In genomic region chr15:90191795-90192494, GRCh38 we compare ENCODE assay signal across 1 cellular context.
A peak's percentile ranks its signal among the peaks of the same experiment; 100 is the strongest.
TF ChIP-seq lines count a peak whose summit lies in the region.

No MANE protein-coding gene starts in this region.

TF ChIP-seq in GM12878, 131 proteins besides CTCF, POLR2A, EP300 and RAD21 (continues in another document):
- TF ChIP-seq GATAD2B (conservative IDR thresholded peaks at IDR 0.05; ENCODE audit: low read depth): 0 out of 2 replicates have a peak, but pooled peaks have one; percentile 69
- peak; percentile 56; the same call in 1 of the 2 replicates for TF ChIP-seq TCF3 (IDR thresholded peaks at IDR 0.05; ENCODE audit: borderline replicate concordance, insufficient read depth, low read depth, low read length)
- no peak for TF ChIP-seq ZBTB33 (IDR thresholded peaks at IDR 0.05)
- TF ChIP-seq RB1 (IDR thresholded peaks at IDR 0.05; ENCODE audit: borderline replicate concordance): no peak; the same call in 1 of the 2 replicates
- no peak for TF ChIP-seq CUX1 (IDR thresholded peaks at IDR 0.05; ENCODE audit: insufficient replicate concordance, low read depth, low read length)
- no peak for TF ChIP-seq NR2C1 (IDR thresholded peaks at IDR 0.05)
- no peak for TF ChIP-seq ATF7 (IDR thresholded peaks at IDR 0.05; ENCODE audit: low read depth)
- TF ChIP-seq SPI1 (IDR thresholded peaks at IDR 0.05; ENCODE audit: borderline replicate concordance, insufficient read depth, low read depth, low read length): peak; percentile 42; the same call in 1 of the 2 replicates
- TF ChIP-seq FOS (IDR thresholded peaks at IDR 0.05; ENCODE audit: borderline replicate concordance, extremely low read depth, insufficient read length): no peak
- peak; percentile 5 to 41; a peak in 1 of 4 replicates for TF ChIP-seq BHLHE40 (IDR thresholded peaks at IDR 0.05; ENCODE audit: borderline replicate concordance in 1 of 2, low read depth in 2 of 2, low read length in 1 of 2)
- TF ChIP-seq MYB (IDR thresholded peaks at IDR 0.05; ENCODE audit: borderline replicate concordance, low read depth, low read length): no peak
- TF ChIP-seq ZBTB40 (IDR thresholded peaks at IDR 0.05; ENCODE audit: borderline replicate concordance): no peak
- no peak for TF ChIP-seq RBBP5 (conservative IDR thresholded peaks at IDR 0.05)
- TF ChIP-seq IRF4 (IDR thresholded peaks at IDR 0.05; ENCODE audit: low read depth, low read length): no peak
- TF ChIP-seq USF1 (IDR thresholded peaks at IDR 0.05; ENCODE audit: borderline replicate concordance, extremely low read length, insufficient read depth, low read depth, low read length): no peak
- TF ChIP-seq IKZF2 (IDR thresholded peaks at IDR 0.05): peak in 1 of 2 experiments; percentile 50; a peak in 1 of 4 replicates
- no peak for TF ChIP-seq TBL1XR1 (IDR thresholded peaks at IDR 0.05; ENCODE audit: low read depth, low read length)
- TF ChIP-seq FOXK2 (IDR thresholded peaks at IDR 0.05): no peak
- no peak for TF ChIP-seq SUPT20H (IDR thresholded peaks at IDR 0.05; ENCODE audit: borderline replicate concordance, control insufficient read depth, low read depth, low read length)
- TF ChIP-seq RUNX3 (IDR thresholded peaks at IDR 0.05; ENCODE audit: low read length): no peak
- TF ChIP-seq WRNIP1 (IDR thresholded peaks at IDR 0.05; ENCODE audit: borderline replicate concordance, low read depth, low read length): no peak
- TF ChIP-seq KAT2A (conservative IDR thresholded peaks at IDR 0.05; ENCODE audit: control insufficient read depth, low read depth, low read length): no peak
- no peak for TF ChIP-seq ZNF384 (IDR thresholded peaks at IDR 0.05; ENCODE audit: borderline replicate concordance, low read depth, low read length)
- TF ChIP-seq STAT3 (IDR thresholded peaks at IDR 0.05; ENCODE audit: low read depth, low read length): no peak
- TF ChIP-seq SMC3 (IDR thresholded peaks at IDR 0.05; ENCODE audit: borderline replicate concordance, low read length): no peak
- no peak for TF ChIP-seq CBX5 (IDR thresholded peaks at IDR 0.05; ENCODE audit: low read depth)
- no peak for TF ChIP-seq ELK1 (IDR thresholded peaks at IDR 0.05; ENCODE audit: low read depth, low read length)
- TF ChIP-seq ZBED1 (IDR thresholded peaks at IDR 0.05; ENCODE audit: borderline replicate concordance): no peak
- TF ChIP-seq SP1 (IDR thresholded peaks at IDR 0.05; ENCODE audit: low read depth, low read length): no peak
- no peak for TF ChIP-seq TCF12 (IDR thresholded peaks at IDR 0.05; ENCODE audit: low read depth, low read length)
- no peak for TF ChIP-seq CEBPZ (IDR thresholded peaks at IDR 0.05; ENCODE audit: low read depth, low read length)
- no peak for TF ChIP-seq MAX (IDR thresholded peaks at IDR 0.05; ENCODE audit: low read depth, low read length)
- TF ChIP-seq CBFB (IDR thresholded peaks at IDR 0.05; ENCODE audit: low read depth): no peak
- TF ChIP-seq PAX5 (IDR thresholded peaks at IDR 0.05; ENCODE audit: borderline replicate concordance, low read depth, low read length): 0 out of 2 replicates have a peak, but pooled peaks have one; percentile 56
- no peak for TF ChIP-seq CREB1 (IDR thresholded peaks at IDR 0.05; ENCODE audit: low read depth)
- TF ChIP-seq PAX8 (IDR thresholded peaks at IDR 0.05): no peak
- TF ChIP-seq CEBPB (IDR thresholded peaks at IDR 0.05; ENCODE audit: borderline replicate concordance in 1 of 2, low read depth in 2 of 2, low read length in 2 of 2): no peak
- peak; percentile 52; the same call in 1 of the 2 replicates for TF ChIP-seq CHD2 (IDR thresholded peaks at IDR 0.05; ENCODE audit: borderline replicate concordance, low read depth, low read length)
- TF ChIP-seq POLR2AphosphoS5 (IDR thresholded peaks at IDR 0.05; ENCODE audit: low read length): no peak
- no peak for TF ChIP-seq ZNF592 (IDR thresholded peaks at IDR 0.05)
